In the genomic region with DNA sequence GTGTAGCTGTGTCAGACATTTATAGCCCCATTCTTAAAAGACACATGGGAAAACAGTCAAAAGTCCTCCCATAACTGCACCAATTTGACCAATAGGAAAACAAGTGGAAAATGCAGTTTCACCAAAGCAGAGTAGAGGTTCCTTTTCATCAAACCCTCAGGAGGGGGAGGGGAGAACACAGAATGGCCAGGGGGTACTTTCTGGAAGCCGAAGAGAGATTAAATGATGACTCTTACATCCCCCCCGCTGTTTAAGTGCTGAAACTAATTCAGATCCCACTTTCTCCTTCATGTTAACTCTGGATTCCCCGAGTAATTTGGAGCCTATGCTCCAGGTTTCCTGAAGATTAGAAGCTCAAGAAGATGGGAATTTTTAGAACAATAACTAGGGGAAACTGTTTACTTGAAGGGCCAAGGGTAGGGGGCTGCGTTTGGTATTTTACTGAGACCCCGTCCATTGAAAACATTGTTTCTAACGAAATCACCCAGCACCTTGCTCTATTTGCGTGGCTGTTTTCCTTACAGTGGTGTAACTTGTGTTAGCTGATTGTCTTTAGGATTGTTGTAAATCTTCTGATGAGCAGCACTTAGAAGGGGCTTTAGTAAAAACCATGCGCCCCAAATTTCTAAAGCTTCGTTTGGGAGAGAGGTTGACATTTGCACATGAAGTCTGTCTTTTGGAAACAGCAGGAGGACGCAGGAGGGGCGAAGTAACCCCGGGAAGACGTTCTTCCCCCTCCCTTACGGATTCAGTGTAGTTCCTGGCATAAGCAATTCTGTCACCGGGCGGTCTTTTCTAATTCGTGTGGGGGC, we compare ENCODE assay signal across 9 cellular contexts. TPM values are rescaled to one million over a fixed set of nuclear protein-coding genes. Genes with fewer than 3 reads are reported as not detected.
A peak's percentile ranks its signal among the peaks of the same experiment; 100 is the strongest.
DNase-seq lines count a peak whose midpoint lies in the region; ATAC-seq and TF ChIP-seq lines count a peak whose summit lies in the region.
"Had no signal": no experiment of that assay in that cellular context is flagged by ENCODE, and none has a peak within 500 bp of the region (broad histone marks: within the 10 kb centered on the region; RNA-seq: fewer than 3 reads in every experiment).

No MANE protein-coding gene starts in this region.

- peaks cover 5 to 14% (median 7%) of the 10 kb centered on the region in 5 donors for H3K36me3 Mint-ChIP-seq in naive thymus-derived CD4-positive, alpha-beta T cell

- H3K4me3 ChIP-seq in brain microvascular endothelial cell (ENCODE audit: low read depth, low read length), result peak overlapping the region; percentile 65
- H3K4me3 ChIP-seq in naive thymus-derived CD4-positive, alpha-beta T cell (ENCODE audit: low read length), result peak overlapping the region; percentile 86

- in situ Hi-C loops in Caki2 (cut with HindIII; ENCODE audit: low pct_unique_long_range_greater_than_20kb, low sequenced_read_pairs), result no loop called here
- in situ Hi-C loops in brain microvascular endothelial cell (cut with HindIII; ENCODE audit: low pct_ligation_motif_present, low sequenced_read_pairs), result no loop called here

- ATAC-seq in naive thymus-derived CD4-positive, alpha-beta T cell, result no peak
- no peak for ATAC-seq in HG03457 (IDR thresholded peaks at IDR 0.05; ENCODE audit: unreplicated experiment)

- peaks cover 25 to 53% (median 46%) of the 10 kb centered on the region in 7 donors for H3K4me1 Mint-ChIP-seq in naive thymus-derived CD4-positive, alpha-beta T cell

- peak overlapping the region; percentile 76 to 99 (median 96) for H3K27ac Mint-ChIP-seq in naive thymus-derived CD4-positive, alpha-beta T cell

- no peaks in the 10 kb centered on the region for H3K9me3 ChIP-seq in naive thymus-derived CD4-positive, alpha-beta T cell (ENCODE audit: control insufficient read depth in 2 of 3, low read length in 3 of 3)

- peak overlapping the region; percentile 89 to 100 (median 98) for H3K4me3 Mint-ChIP-seq in naive thymus-derived CD4-positive, alpha-beta T cell

- CTCF ChIA-PET in naive thymus-derived CD4-positive, alpha-beta T cell (lab: Charles Lee), result interaction anchor here (0.7 to 4.7 kb wide), 7 partner anchors 13 to 341 kb away, joined by 3 to 24 read pairs (median 4); no protein-coding TSS in a partner anchor

- peaks cover 54% of the 10 kb centered on the region for H3K27me3 ChIP-seq in brain microvascular endothelial cell (replicated peaks)
- no peaks in the 10 kb centered on the region for H3K27me3 ChIP-seq in naive thymus-derived CD4-positive, alpha-beta T cell (ENCODE audit: control insufficient read depth in 2 of 2, insufficient read depth in 2 of 2, low read length in 2 of 2)

- H3K36me3 ChIP-seq in brain microvascular endothelial cell (replicated peaks), result no peaks in the 10 kb centered on the region
- H3K36me3 ChIP-seq in naive thymus-derived CD4-positive, alpha-beta T cell (ENCODE audit: control insufficient read depth in 2 of 3, insufficient read depth in 3 of 3, low read length in 3 of 3), result peaks cover 0 to 31% (median 0%) of the 10 kb centered on the region in 3 experiments

- POLR2A ChIA-PET in naive thymus-derived CD4-positive, alpha-beta T cell (lab: Charles Lee), result interaction anchor here (0.6 to 11.5 kb wide), 23 partner anchors 9 to 479 kb away, joined by 3 to 191 read pairs (median 4); a partner anchor contains a TSS

- H3K27me3 Mint-ChIP-seq in naive thymus-derived CD4-positive, alpha-beta T cell, result peaks cover 0 to 30% (median 0%) of the 10 kb centered on the region in 5 donors

- DNase-seq in Caki2 (ENCODE audit: low read depth) (peak; percentile 6), KG1 (lab: John Stamatoyannopoulos, UW) (peak; percentile 58), brain microvascular endothelial cell (no peak), head of caudate nucleus (no peak), posterior cingulate gyrus (no peak), RKO (ENCODE audit: low spot score) (no peak)
- peak in 1 of 9 donors; percentile 58 for DNase-seq in naive thymus-derived CD4-positive, alpha-beta T cell
- DNase-seq: EL had no signal

- no peak overlapping the region for H3K27ac ChIP-seq in brain microvascular endothelial cell
- peak overlapping the region; percentile 93 for H3K27ac ChIP-seq in naive thymus-derived CD4-positive, alpha-beta T cell (ENCODE audit: low read depth, low read length)

- peaks cover 3 to 33% of the 10 kb centered on the region in 2 donors for H3K4me1 ChIP-seq in naive thymus-derived CD4-positive, alpha-beta T cell (ENCODE audit: control insufficient read depth in 2 of 2, insufficient read depth in 2 of 2, low read length in 2 of 2)

- peaks cover 0 to 6% (median 0%) of the 10 kb centered on the region in 11 donors for H3K9me3 Mint-ChIP-seq in naive thymus-derived CD4-positive, alpha-beta T cell

- intact Hi-C loops in naive thymus-derived CD4-positive, alpha-beta T cell (cut with micrococcal nuclease), result loop anchor here (1.0 to 5.0 kb wide), 11 partner anchors 9 to 1391 kb away; a partner anchor contains a TSS
- intact Hi-C loops in head of caudate nucleus (cut with DNase I), result no loop called here
- intact Hi-C loops in posterior cingulate gyrus (cut with DNase I), result no loop called here

- TF ChIP-seq CTCF in brain microvascular endothelial cell (IDR thresholded peaks at IDR 0.05; ENCODE audit: low read depth, low read length, missing control alignments), result no peak

RNA-seq across cellular contexts. Expression of a gene that starts 2.2 kb away (rescaled TPM):
- not detected in 2 replicates for total RNA-seq in Caki2 (2014; rRNA removed; shearing (Covaris generic); ENCODE audit: low replicate concordance)
- total RNA-seq in naive thymus-derived CD4-positive, alpha-beta T cell, result 100 to 1,000 TPM; 270 to 830 (median 674) TPM
- 100 to 1,000 TPM; 637 to 928 TPM for polyA plus RNA-seq in naive thymus-derived CD4-positive, alpha-beta T cell

Comparison
In these comparisons a context has a peak if more than half of its experiments do, and no peak if none do; other contexts are left out.
1. DNase-seq: peak in Caki2 (single experiment) and KG1 (single experiment); none in brain microvascular endothelial cell (single experiment), head of caudate nucleus (0 of 42), posterior cingulate gyrus (0 of 10) and RKO (single experiment).
2. RNA of a gene that starts 2.2 kb away (total RNA-seq): 270 to 830 TPM in naive thymus-derived CD4-positive, alpha-beta T cell; not detected in Caki2; every median in the first group is over 100 times any median in the second.
3. intact Hi-C loops: an anchor here in naive thymus-derived CD4-positive, alpha-beta T cell (1.0 to 5.0 kb wide); none called in head of caudate nucleus and posterior cingulate gyrus.